ENCODE assay signal across 9 cellular contexts in genomic region chr21:32921632-32922230, GRCh38.
DNase-seq lines count a peak whose midpoint lies in the region; ATAC-seq and TF ChIP-seq lines count a peak whose summit lies in the region.
"Had no signal": no experiment of that assay in that cellular context is flagged by ENCODE, and none has a peak within 500 bp of the region (broad histone marks: within the 10 kb centered on the region; RNA-seq: fewer than 3 reads in every experiment).

No MANE protein-coding gene starts in this region.

- TF ChIP-seq CTCF in DND-41 (IDR thresholded peaks at IDR 0.05; ENCODE audit: borderline replicate concordance, extremely low read depth, low read length, poor library complexity, severe bottlenecking): peak; percentile 69

- no peak overlapping the region for H3K27ac ChIP-seq in DND-41 (ENCODE audit: low read length)
- H3K27ac ChIP-seq: thoracic aorta had no signal

- no peaks in the 10 kb centered on the region for H4K20me1 ChIP-seq in DND-41 (ENCODE audit: insufficient read depth, low read length)

- no peaks in the 10 kb centered on the region for H3K36me3 ChIP-seq in DND-41 (ENCODE audit: insufficient read depth, low read length)
- H3K36me3 ChIP-seq: thoracic aorta had no signal

- no peak for ATAC-seq in DND-41 (ENCODE audit: insufficient read depth, low read depth)
- no peak for ATAC-seq in GM21367 (IDR thresholded peaks at IDR 0.05; ENCODE audit: unreplicated experiment)
- no peak for ATAC-seq in HG02884 (IDR thresholded peaks at IDR 0.05; ENCODE audit: unreplicated experiment)
- no peak for ATAC-seq in HG03378 (IDR thresholded peaks at IDR 0.05; ENCODE audit: unreplicated experiment)
- ATAC-seq in HG03571 (IDR thresholded peaks at IDR 0.05; ENCODE audit: unreplicated experiment): no peak

- no peak overlapping the region for H3K9ac ChIP-seq in DND-41 (ENCODE audit: low read depth, low read length)

- no peaks in the 10 kb centered on the region for H3K79me2 ChIP-seq in DND-41 (ENCODE audit: insufficient read depth, low read length)

- peak; percentile 35 for DNase-seq in DND-41
- DNase-seq in MV-4-11 (lab: John Stamatoyannopoulos, UW): peak; percentile 34
- DNase-seq in activated gamma-delta T cell (lab: John Stamatoyannopoulos, UW): peak; percentile 16
- DNase-seq in left kidney (ENCODE audit: low read depth, low spot score): peak; percentile 10

- no peak overlapping the region for H3K4me3 ChIP-seq in DND-41 (ENCODE audit: low read depth in 1 of 2, low read length in 2 of 2)
- H3K4me3 ChIP-seq: thoracic aorta had no signal

- no peak overlapping the region for H2AFZ ChIP-seq in DND-41 (ENCODE audit: low read depth, low read length)

- H3K27me3 ChIP-seq in DND-41 (ENCODE audit: insufficient read depth, low read length, poor library complexity): no peaks in the 10 kb centered on the region

- H3K4me1 ChIP-seq in DND-41 (ENCODE audit: insufficient read depth, low read length): no peaks in the 10 kb centered on the region

- no peak overlapping the region for H3K4me2 ChIP-seq in DND-41 (ENCODE audit: insufficient read depth, low read length)

- H3K9me3 ChIP-seq in DND-41 (ENCODE audit: insufficient read depth, low read length, severe bottlenecking): peaks cover 21% of the 10 kb centered on the region
